Comparison of ENCODE assay signal across 8 cellular contexts in the genomic region with DNA sequence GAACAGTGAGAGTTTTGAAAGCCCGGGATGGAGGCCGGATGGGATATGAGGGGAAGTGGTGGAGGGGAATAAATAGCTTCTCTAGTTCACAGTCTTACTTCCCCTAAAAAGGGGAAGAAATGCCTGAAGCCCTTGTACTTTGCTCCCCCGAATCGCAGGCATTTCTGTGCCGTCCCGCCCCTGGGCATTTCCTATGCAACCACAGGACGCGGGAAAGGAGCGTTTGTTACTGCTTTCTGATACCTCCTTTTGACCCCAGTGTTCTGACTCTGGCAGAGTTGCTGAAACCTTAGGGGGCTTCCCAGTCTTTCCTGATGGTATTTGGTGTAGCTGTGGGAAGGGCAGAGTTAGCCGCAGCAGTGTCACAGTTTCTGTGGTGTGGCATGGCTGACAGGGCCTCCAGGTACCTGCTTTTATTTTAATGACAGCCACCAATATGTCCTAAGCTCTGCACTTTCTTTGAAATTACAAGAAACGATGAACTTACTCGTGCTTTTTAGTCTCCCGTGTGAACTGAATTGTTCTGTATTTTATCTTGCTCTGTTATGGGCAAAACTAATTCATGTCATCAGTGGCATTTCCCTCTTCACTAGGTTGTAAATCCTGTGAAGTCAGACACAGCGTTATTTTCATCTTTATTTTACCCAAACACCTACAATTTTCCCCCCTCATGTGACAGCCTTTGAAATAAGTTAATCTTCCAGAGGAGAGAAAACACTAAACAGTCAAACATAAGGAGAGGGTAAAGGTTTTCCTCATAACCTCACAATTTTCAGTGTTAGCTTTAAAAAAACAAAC. TPM values are rescaled to one million over a fixed set of nuclear protein-coding genes. Genes with fewer than 3 reads are reported as not detected.
A peak's percentile ranks its signal among the peaks of the same experiment; 100 is the strongest.
DNase-seq lines count a peak whose midpoint lies in the region; ATAC-seq, FAIRE-seq and TF ChIP-seq lines count a peak whose summit lies in the region.

No MANE protein-coding gene starts in this region.

- no peaks in the 10 kb centered on the region; the same call in 1 of the 2 replicates for H3K36me3 Mint-ChIP-seq in WTC11

- H3K27ac ChIP-seq in SJCRH30: no peak overlapping the region

- H3K27ac Mint-ChIP-seq in WTC11: peak overlapping the region; percentile 94

- no peaks in the 10 kb centered on the region for H3K9me3 Mint-ChIP-seq in WTC11

- CTCF ChIA-PET in WTC11 (lab: Charles Lee): interaction anchor here (0.5 to 8.0 kb wide), 51 partner anchors 11 to 1352 kb away, joined by 3 to 86 read pairs (median 4); a partner anchor contains a TSS

- ATAC-seq in HG02970 (IDR thresholded peaks at IDR 0.05; ENCODE audit: low FRiP score, unreplicated experiment): peak; percentile 25
- ATAC-seq in WTC11: peak; percentile 29
- peak; percentile 60 for ATAC-seq in mucosa of descending colon
- ATAC-seq in GM18873 (IDR thresholded peaks at IDR 0.05; ENCODE audit: low FRiP score, unreplicated experiment): no peak

- no peaks in the 10 kb centered on the region for H3K9me3 ChIP-seq in mucosa of descending colon
- no peaks in the 10 kb centered on the region for H3K9me3 ChIP-seq in SJCRH30 (replicated peaks)

- H3K4me3 Mint-ChIP-seq in WTC11: peak overlapping the region; percentile 31; the same call in 1 of the 2 replicates

- no peaks in the 10 kb centered on the region for H3K36me3 ChIP-seq in mucosa of descending colon (ENCODE audit: low read depth)
- no peaks in the 10 kb centered on the region for H3K36me3 ChIP-seq in SJCRH30

- POLR2A ChIA-PET in WTC11 (lab: Charles Lee): interaction anchor here (1.0 kb wide), 1 partner anchor 26 kb away, joined by 3 read pairs; no protein-coding TSS in a partner anchor

- no peaks in the 10 kb centered on the region for H3K27me3 ChIP-seq in SJCRH30

- intact Hi-C loops in mucosa of descending colon (cut with DNase I, micrococcal nuclease): loop anchor here in 1 of 2 donors (5.0 to 10.0 kb wide), 3 partner anchors 55 to 212 kb away; no protein-coding TSS in a partner anchor

- no peaks in the 10 kb centered on the region for H3K27me3 Mint-ChIP-seq in WTC11 (ENCODE audit: low read depth)

- TF ChIP-seq CTCF in WTC11 (IDR thresholded peaks at IDR 0.05) (no peak), mucosa of descending colon (IDR thresholded peaks at IDR 0.05) (no peak), D721Med (IDR thresholded peaks at IDR 0.05; ENCODE audit: insufficient read depth, missing control alignments) (no peak)

- DNase-seq in Daoy (ENCODE audit: low read depth): peak; percentile 12
- DNase-seq in WTC11 (ENCODE audit: low spot score): peak; percentile 36
- DNase-seq in mucosa of descending colon: peak in 2 of 3 donors; percentile 51 to 61
- DNase-seq in SJCRH30: no peak
- no peak for DNase-seq in NCI-H345 (lab: John Stamatoyannopoulos, UW)
- no peak for DNase-seq in D721Med (ENCODE audit: insufficient read length, low spot score)

- H3K4me1 ChIP-seq in mucosa of descending colon (ENCODE audit: low read depth) (peaks cover 50% of the 10 kb centered on the region), SJCRH30 (peaks cover 13% of the 10 kb centered on the region)

- no peak for FAIRE-seq in D721Med (lab: Jason Lieb, UNC)

- no peak overlapping the region for H3K4me3 ChIP-seq in mucosa of descending colon
- H3K4me3 ChIP-seq in SJCRH30: no peak overlapping the region

- H3K4me1 Mint-ChIP-seq in WTC11: peaks cover 92% of the 10 kb centered on the region

TF ChIP-seq in WTC11, 78 proteins besides CTCF, POLR2A, EP300 and RAD21 (continues in another document):
- TF ChIP-seq TEAD1 (CRISPR knock-in tag; IDR thresholded peaks at IDR 0.05) (no peak), CREM (CRISPR knock-in tag; IDR thresholded peaks at IDR 0.05) (no peak), ZNF423 (CRISPR knock-in tag; IDR thresholded peaks at IDR 0.05) (no peak), ATF1 (CRISPR knock-in tag; IDR thresholded peaks at IDR 0.05) (no peak), SMAD3 (CRISPR knock-in tag; IDR thresholded peaks at IDR 0.05; ENCODE audit: borderline replicate concordance) (no peak), ESRRA (CRISPR knock-in tag; IDR thresholded peaks at IDR 0.05; ENCODE audit: borderline replicate concordance) (no peak), CREB1 (CRISPR knock-in tag; IDR thresholded peaks at IDR 0.05) (no peak)
- TF ChIP-seq, protein P1, sequence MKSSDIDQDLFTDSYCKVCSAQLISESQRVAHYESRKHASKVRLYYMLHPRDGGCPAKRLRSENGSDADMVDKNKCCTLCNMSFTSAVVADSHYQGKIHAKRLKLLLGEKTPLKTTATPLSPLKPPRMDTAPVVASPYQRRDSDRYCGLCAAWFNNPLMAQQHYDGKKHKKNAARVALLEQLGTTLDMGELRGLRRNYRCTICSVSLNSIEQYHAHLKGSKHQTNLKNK (CRISPR knock-in tag; IDR thresholded peaks at IDR 0.05): no peak
- TF ChIP-seq, protein P2, sequence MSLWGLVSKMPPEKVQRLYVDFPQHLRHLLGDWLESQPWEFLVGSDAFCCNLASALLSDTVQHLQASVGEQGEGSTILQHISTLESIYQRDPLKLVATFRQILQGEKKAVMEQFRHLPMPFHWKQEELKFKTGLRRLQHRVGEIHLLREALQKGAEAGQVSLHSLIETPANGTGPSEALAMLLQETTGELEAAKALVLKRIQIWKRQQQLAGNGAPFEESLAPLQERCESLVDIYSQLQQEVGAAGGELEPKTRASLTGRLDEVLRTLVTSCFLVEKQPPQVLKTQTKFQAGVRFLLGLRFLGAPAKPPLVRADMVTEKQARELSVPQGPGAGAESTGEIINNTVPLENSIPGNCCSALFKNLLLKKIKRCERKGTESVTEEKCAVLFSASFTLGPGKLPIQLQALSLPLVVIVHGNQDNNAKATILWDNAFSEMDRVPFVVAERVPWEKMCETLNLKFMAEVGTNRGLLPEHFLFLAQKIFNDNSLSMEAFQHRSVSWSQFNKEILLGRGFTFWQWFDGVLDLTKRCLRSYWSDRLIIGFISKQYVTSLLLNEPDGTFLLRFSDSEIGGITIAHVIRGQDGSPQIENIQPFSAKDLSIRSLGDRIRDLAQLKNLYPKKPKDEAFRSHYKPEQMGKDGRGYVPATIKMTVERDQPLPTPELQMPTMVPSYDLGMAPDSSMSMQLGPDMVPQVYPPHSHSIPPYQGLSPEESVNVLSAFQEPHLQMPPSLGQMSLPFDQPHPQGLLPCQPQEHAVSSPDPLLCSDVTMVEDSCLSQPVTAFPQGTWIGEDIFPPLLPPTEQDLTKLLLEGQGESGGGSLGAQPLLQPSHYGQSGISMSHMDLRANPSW (CRISPR knock-in tag; conservative IDR thresholded peaks at IDR 0.05; ENCODE audit: low read depth): no peak
- TF ChIP-seq, protein P3, sequence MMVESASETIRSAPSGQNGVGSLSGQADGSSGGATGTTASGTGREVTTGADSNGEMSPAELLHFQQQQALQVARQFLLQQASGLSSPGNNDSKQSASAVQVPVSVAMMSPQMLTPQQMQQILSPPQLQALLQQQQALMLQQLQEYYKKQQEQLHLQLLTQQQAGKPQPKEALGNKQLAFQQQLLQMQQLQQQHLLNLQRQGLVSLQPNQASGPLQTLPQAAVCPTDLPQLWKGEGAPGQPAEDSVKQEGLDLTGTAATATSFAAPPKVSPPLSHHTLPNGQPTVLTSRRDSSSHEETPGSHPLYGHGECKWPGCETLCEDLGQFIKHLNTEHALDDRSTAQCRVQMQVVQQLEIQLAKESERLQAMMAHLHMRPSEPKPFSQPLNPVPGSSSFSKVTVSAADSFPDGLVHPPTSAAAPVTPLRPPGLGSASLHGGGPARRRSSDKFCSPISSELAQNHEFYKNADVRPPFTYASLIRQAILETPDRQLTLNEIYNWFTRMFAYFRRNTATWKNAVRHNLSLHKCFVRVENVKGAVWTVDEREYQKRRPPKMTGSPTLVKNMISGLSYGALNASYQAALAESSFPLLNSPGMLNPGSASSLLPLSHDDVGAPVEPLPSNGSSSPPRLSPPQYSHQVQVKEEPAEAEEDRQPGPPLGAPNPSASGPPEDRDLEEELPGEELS (CRISPR knock-in tag; IDR thresholded peaks at IDR 0.05): no peak
- TF ChIP-seq, protein P4, sequence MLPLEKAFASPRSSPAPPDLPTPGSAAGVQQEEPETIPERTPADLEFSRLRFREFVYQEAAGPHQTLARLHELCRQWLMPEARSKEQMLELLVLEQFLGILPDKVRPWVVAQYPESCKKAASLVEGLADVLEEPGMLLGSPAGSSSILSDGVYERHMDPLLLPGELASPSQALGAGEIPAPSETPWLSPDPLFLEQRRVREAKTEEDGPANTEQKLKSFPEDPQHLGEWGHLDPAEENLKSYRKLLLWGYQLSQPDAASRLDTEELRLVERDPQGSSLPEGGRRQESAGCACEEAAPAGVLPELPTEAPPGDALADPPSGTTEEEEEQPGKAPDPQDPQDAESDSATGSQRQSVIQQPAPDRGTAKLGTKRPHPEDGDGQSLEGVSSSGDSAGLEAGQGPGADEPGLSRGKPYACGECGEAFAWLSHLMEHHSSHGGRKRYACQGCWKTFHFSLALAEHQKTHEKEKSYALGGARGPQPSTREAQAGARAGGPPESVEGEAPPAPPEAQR (CRISPR knock-in tag; IDR thresholded peaks at IDR 0.05): no peak
- TF ChIP-seq, protein P5, sequence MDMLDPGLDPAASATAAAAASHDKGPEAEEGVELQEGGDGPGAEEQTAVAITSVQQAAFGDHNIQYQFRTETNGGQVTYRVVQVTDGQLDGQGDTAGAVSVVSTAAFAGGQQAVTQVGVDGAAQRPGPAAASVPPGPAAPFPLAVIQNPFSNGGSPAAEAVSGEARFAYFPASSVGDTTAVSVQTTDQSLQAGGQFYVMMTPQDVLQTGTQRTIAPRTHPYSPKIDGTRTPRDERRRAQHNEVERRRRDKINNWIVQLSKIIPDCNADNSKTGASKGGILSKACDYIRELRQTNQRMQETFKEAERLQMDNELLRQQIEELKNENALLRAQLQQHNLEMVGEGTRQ (CRISPR knock-in tag; IDR thresholded peaks at IDR 0.05): no peak

RNA-seq across cellular contexts. Expression of a gene that starts 27.1 kb away (rescaled TPM):
- 38.3 and 41.2 TPM in 2 replicates for total RNA-seq in Daoy (2014; rRNA removed; shearing (Covaris generic))
- total RNA-seq in WTC11 (2021) (138 to 152 TPM (median 139 TPM) in 3 replicates), mucosa of descending colon (10 to 100 TPM; 65.1 to 76.9 (median 72.4) TPM)
- total RNA-seq in SJCRH30 (2014; rRNA removed; shearing (Covaris generic)): 66.2 and 68.3 TPM in 2 replicates

Comparison
In these comparisons a context has a peak if more than half of its experiments do, and no peak if none do; other contexts are left out.
1. DNase-seq: peak in Daoy (single experiment), WTC11 (single experiment) and mucosa of descending colon (2 of 3); none in SJCRH30 (0 of 2), NCI-H345 (single experiment) and D721Med (single experiment).